ENCODE assay signal across 2 cellular contexts in genomic region chr19:48910803-48911202, GRCh38.
TF ChIP-seq lines count a peak whose summit lies in the region.

No MANE protein-coding gene starts in this region.

TF ChIP-seq in A549, 52 proteins besides CTCF, POLR2A, EP300 and RAD21:
- TF ChIP-seq ESRRA (IDR thresholded peaks at IDR 0.05; ENCODE audit: borderline replicate concordance, low read length): no peak
- TF ChIP-seq KDM1A (IDR thresholded peaks at IDR 0.05; ENCODE audit: low read depth): peak; percentile 54; the same call in 1 of the 2 replicates
- TF ChIP-seq ZFP36 (IDR thresholded peaks at IDR 0.05; ENCODE audit: borderline replicate concordance, partially characterized antibody): peak; percentile 99

TF ChIP-seq in GM12878, 131 proteins besides CTCF, POLR2A, EP300 and RAD21:
- TF ChIP-seq ZSCAN29 (IDR thresholded peaks at IDR 0.05) (no peak), HDGF (IDR thresholded peaks at IDR 0.05) (no peak), MTA2 (IDR thresholded peaks at IDR 0.05; ENCODE audit: low read depth) (no peak), SMARCA5 (IDR thresholded peaks at IDR 0.05) (0 out of 2 replicates have a peak, but pooled peaks have one; percentile 29)
TF ChIP-seq in GM12878: peak in this region for 1.
